In genomic region chr19:35901055-35901644, GRCh38 we compare ENCODE assay signal across 9 cellular contexts. TPM values are rescaled to one million over a fixed set of nuclear protein-coding genes. Genes with fewer than 3 reads are reported as not detected.
DNase-seq lines count a peak whose midpoint lies in the region; TF ChIP-seq lines count a peak whose summit lies in the region.
"Had no signal": no experiment of that assay in that cellular context is flagged by ENCODE, and none has a peak within 500 bp of the region (broad histone marks: within the 10 kb centered on the region; RNA-seq: fewer than 3 reads in every experiment).

No MANE protein-coding gene starts in this region.

- no peaks in the 10 kb centered on the region for H3K9me3 Mint-ChIP-seq in endodermal cell

- peaks cover 16% of the 10 kb centered on the region for H3K4me1 Mint-ChIP-seq in endodermal cell

- H4K20me1 ChIP-seq in PC-9 (ENCODE audit: insufficient read depth) = no peaks in the 10 kb centered on the region

- H3K27me3 ChIP-seq in PC-9 (ENCODE audit: insufficient read depth, low read depth) = no peaks in the 10 kb centered on the region
- no peaks in the 10 kb centered on the region for H3K27me3 ChIP-seq in endodermal cell (ENCODE audit: control insufficient read depth, insufficient read depth, low read length, poor library complexity, severe bottlenecking)
- no peaks in the 10 kb centered on the region for H3K27me3 ChIP-seq in ovary
- no peaks in the 10 kb centered on the region for H3K27me3 ChIP-seq in testis
- H3K27me3 ChIP-seq: pancreas had no signal

- peaks cover 13% of the 10 kb centered on the region for H3F3A ChIP-seq in PC-9 (ENCODE audit: insufficient read depth, low read depth)

- WGBS in endodermal cell (ENCODE audit: insufficient coverage in 1 of 2, insufficient read length in 1 of 2), 2 experiments = 60 to 89% methylated on average over 2 of the region's 2 CpGs
- 64 to 70% (median 67%) methylated on average over 2 of the region's 2 CpGs for WGBS in ovary, 3 donors
- WGBS in testis, 2 donors = 66 to 81% methylated on average over 2 of the region's 2 CpGs

- H3K36me3 ChIP-seq in ES-I3 (ENCODE audit: insufficient read depth, low read length) = no peaks in the 10 kb centered on the region
- peaks cover 10% of the 10 kb centered on the region; the same call in 1 of the 2 replicates for H3K36me3 ChIP-seq in PC-9 (ENCODE audit: low read depth)
- peaks cover 23% of the 10 kb centered on the region for H3K36me3 ChIP-seq in endodermal cell (ENCODE audit: control insufficient read depth, insufficient read depth, low read length)
- H3K36me3 ChIP-seq in ovary = no peaks in the 10 kb centered on the region
- H3K36me3 ChIP-seq in testis (ENCODE audit: low read depth, missing control alignments) = no peaks in the 10 kb centered on the region

- intact Hi-C loops in PC-9 (cut with micrococcal nuclease; ENCODE audit: unreplicated experiment) = loop anchor here (10.0 kb wide), 1 partner anchor 156 kb away; the partner anchor contains the start of genes IGFLR1, LIN37, PSENEN and U2AF1L4
- intact Hi-C loops in ovary (cut with DNase I) = no loop called here
- intact Hi-C loops in testis (cut with DNase I; ENCODE audit: low total_unique reads) = no loop called here

- TF ChIP-seq CTCF in PC-9 (conservative IDR thresholded peaks at IDR 0.05) (no peak), endodermal cell (conservative IDR thresholded peaks at IDR 0.05) (no peak), ovary (IDR thresholded peaks at IDR 0.05) (no peak), testis (IDR thresholded peaks at IDR 0.05) (no peak)

- no peak for TF ChIP-seq EP300 in ovary (IDR thresholded peaks at IDR 0.05)

- DNase-seq in PC-9 = peak; percentile 27 to 65
- DNase-seq in endodermal cell = no peak
- no peak for DNase-seq in ovary
- DNase-seq in testis = no peak
- DNase-seq in NCI-H526 (lab: John Stamatoyannopoulos, UW) = no peak
- no peak for DNase-seq in NCI-H187 (lab: John Stamatoyannopoulos, UW)
- DNase-seq in NCI-H69 (lab: John Stamatoyannopoulos, UW) = no peak

- H3K27me3 Mint-ChIP-seq in endodermal cell (ENCODE audit: insufficient read depth) = peaks cover 14% of the 10 kb centered on the region

- peak overlapping the region; percentile 92; the same call in 1 of the 2 replicates for H2AFZ ChIP-seq in PC-9

- POLR2A ChIA-PET in PC-9 (lab: Charles Lee; ENCODE audit: unreplicated experiment) = interaction anchor here (0.6 to 0.9 kb wide), 5 partner anchors 9 to 314 kb away, joined by 3 to 7 read pairs (median 4); partner anchors contain the start of genes ZNF146 and ZNF565

- no peaks in the 10 kb centered on the region for H3K9me2 ChIP-seq in PC-9 (ENCODE audit: insufficient read depth)

- H3K27ac Mint-ChIP-seq in endodermal cell = peak overlapping the region; percentile 76

- H3K9me3 ChIP-seq in ES-I3 (ENCODE audit: control insufficient read depth, insufficient read depth, low read length) (no peaks in the 10 kb centered on the region), PC-9 (ENCODE audit: insufficient read depth, low read depth) (no peaks in the 10 kb centered on the region), endodermal cell (ENCODE audit: control insufficient read depth, low read length) (no peaks in the 10 kb centered on the region), ovary (no peaks in the 10 kb centered on the region), testis (no peaks in the 10 kb centered on the region)
- H3K9me3 ChIP-seq: pancreas had no signal

- no peak for TF ChIP-seq POLR2A in ovary (IDR thresholded peaks at IDR 0.05)
- TF ChIP-seq POLR2A in testis (IDR thresholded peaks at IDR 0.05) = no peak

- peaks cover 16% of the 10 kb centered on the region for H3K79me2 ChIP-seq in PC-9 (ENCODE audit: low read depth)

- no peak overlapping the region for H3K27ac ChIP-seq in PC-9
- H3K27ac ChIP-seq in endodermal cell (ENCODE audit: low read depth, low read length) = no peak overlapping the region
- H3K27ac ChIP-seq in ovary = peak overlapping the region in 1 of 2 donors; percentile 31
- peak overlapping the region in 1 of 2 donors; percentile 12 for H3K27ac ChIP-seq in testis

- peak overlapping the region; percentile 87 for H3K4me2 ChIP-seq in PC-9

- peak overlapping the region; percentile 94; the same call in 1 of the 2 replicates for H3K9ac ChIP-seq in ES-I3 (ENCODE audit: low read depth, low read length)
- no peak overlapping the region for H3K9ac ChIP-seq in endodermal cell (ENCODE audit: extremely low read depth, low read length, poor library complexity, severe bottlenecking)

- H3K4me1 ChIP-seq in ES-I3 (ENCODE audit: insufficient read depth, low read length) = peaks cover 17% of the 10 kb centered on the region
- H3K4me1 ChIP-seq in PC-9 (replicated peaks; ENCODE audit: insufficient read depth) = peaks cover 8% of the 10 kb centered on the region; the same call in 1 of the 2 replicates
- no peaks in the 10 kb centered on the region for H3K4me1 ChIP-seq in endodermal cell (ENCODE audit: control insufficient read depth, insufficient read depth, low read length)
- H3K4me1 ChIP-seq in ovary (ENCODE audit: insufficient read depth) = peaks cover 4% of the 10 kb centered on the region
- peaks cover 7% of the 10 kb centered on the region for H3K4me1 ChIP-seq in testis

- CTCF ChIA-PET in PC-9 (lab: Charles Lee) = no interaction called here

- H3K36me3 Mint-ChIP-seq in endodermal cell (ENCODE audit: low read depth) = peaks cover 10% of the 10 kb centered on the region

- H3K4me3 ChIP-seq in PC-9 (peak overlapping the region; percentile 79; the same call in 1 of the 2 replicates), endodermal cell (ENCODE audit: low read length) (peak overlapping the region; percentile 90), ovary (peak overlapping the region; percentile 51), testis (no peak overlapping the region)

- no TSS peak for BruUV-seq in PC-9 (replicated peaks; lab: Mats Ljungman, UMichigan)

- H3K4me3 Mint-ChIP-seq in endodermal cell = peak overlapping the region; percentile 88

RNA-seq across cellular contexts. Expression of gene NFKBID, which starts 0.8 kb away (rescaled TPM):
- 15.7 and 27.5 TPM in 2 replicates for total RNA-seq in PC-9 (2021)
- total RNA-seq in endodermal cell = 10 to 100 TPM; 20.8 to 24.4 TPM
- polyA plus RNA-seq in endodermal cell (2013, experiment 1 of 2) = 7.1 TPM
- 5.4 TPM for polyA plus RNA-seq in endodermal cell (2013, experiment 2 of 2)
- total RNA-seq in ovary = 10 to 100 TPM; 10.4 to 23.7 (median 14.6) TPM
- 1 to 10 TPM; 4.8 to 5.0 TPM for polyA plus RNA-seq in ovary
- total RNA-seq in testis = 1 to 10 TPM; 3.8 to 6.0 TPM
- polyA plus RNA-seq in testis (ENCODE audit: insufficient read depth, low read depth, low replicate concordance) = 2.8 TPM

RNA-seq across cellular contexts. Expression of gene HCST, which starts 1.2 kb away (rescaled TPM):
- total RNA-seq in PC-9 (2021) (1.8 and 2.6 TPM in 2 replicates), endodermal cell (1 to 10 TPM; 1.3 to 1.5 TPM), ovary (1 to 10 TPM in 6 of 7 donors, under 1 TPM in 1; 0.92 to 6.3 (median 5.5) TPM), testis (1 to 10 TPM in 1 of 2 donors, under 1 TPM in 1; 0.87 to 3.5 TPM)
- not detected for polyA plus RNA-seq in endodermal cell (2013, experiment 1 of 2)
- polyA plus RNA-seq in endodermal cell (2013, experiment 2 of 2) = not detected
- polyA plus RNA-seq in ovary (1 to 10 TPM; 8.5 to 9.2 TPM), testis (ENCODE audit: insufficient read depth, low read depth, low replicate concordance) (16.8 TPM)

RNA-seq across cellular contexts. Expression of gene TYROBP, which starts 6.9 kb away (rescaled TPM):
- not detected in 2 replicates for total RNA-seq in PC-9 (2021)
- not detected for total RNA-seq in endodermal cell
- 0.64 TPM for polyA plus RNA-seq in endodermal cell (2013, experiment 1 of 2)
- not detected for polyA plus RNA-seq in endodermal cell (2013, experiment 2 of 2)
- 10 to 100 TPM in 6 of 7 donors, 1 to 10 TPM in 1; 9.2 to 41.5 (median 31.4) TPM for total RNA-seq in ovary
- polyA plus RNA-seq in ovary = 100 to 1,000 TPM in 1 of 2 donors, 10 to 100 TPM in 1; 55.1 to 135 TPM
- total RNA-seq in testis = 10 to 100 TPM in 1 of 2 donors, 1 to 10 TPM in 1; 2.9 to 21.7 TPM
- 77.5 TPM for polyA plus RNA-seq in testis (ENCODE audit: insufficient read depth, low read depth, low replicate concordance)

RNA-seq across cellular contexts. Expression of gene APLP1, which starts 32.8 kb away (rescaled TPM):
- total RNA-seq in PC-9 (2021) (2.0 and 2.1 TPM in 2 replicates), endodermal cell (10 to 100 TPM in 1 of 2 donors, 1 to 10 TPM in 1; 4.1 to 10.6 TPM), ovary (10 to 100 TPM in 1 of 7 donors, 1 to 10 TPM in 3, under 1 TPM in 3; 0.55 to 10.1 (median 1.5) TPM), testis (10 to 100 TPM; 45.7 to 54.3 TPM)
- polyA plus RNA-seq in endodermal cell (2013, experiment 1 of 2) = 395 TPM
- 360 TPM for polyA plus RNA-seq in endodermal cell (2013, experiment 2 of 2)
- polyA plus RNA-seq in ovary (1 to 10 TPM; 1.6 to 3.0 TPM), testis (ENCODE audit: insufficient read depth, low read depth, low replicate concordance) (37.9 TPM)

RNA-seq across cellular contexts. Expression of gene LRFN3, which starts 35.0 kb away (rescaled TPM):
- 10.5 and 14.7 TPM in 2 replicates for total RNA-seq in PC-9 (2021)
- total RNA-seq in endodermal cell = 10 to 100 TPM; 18.7 to 24.3 TPM
- 29.1 TPM for polyA plus RNA-seq in endodermal cell (2013, experiment 1 of 2)
- polyA plus RNA-seq in endodermal cell (2013, experiment 2 of 2) = 28.9 TPM
- 10 to 100 TPM; 10.6 to 31.2 (median 21.9) TPM for total RNA-seq in ovary
- 10 to 100 TPM in 1 of 2 donors, 1 to 10 TPM in 1; 6.4 to 13.4 TPM for polyA plus RNA-seq in ovary
- 10 to 100 TPM; 27.6 to 31.7 TPM for total RNA-seq in testis
- polyA plus RNA-seq in testis (ENCODE audit: insufficient read depth, low read depth, low replicate concordance) = 12.7 TPM

Comparison
In these comparisons a context has a peak if more than half of its experiments do, and no peak if none do; other contexts are left out.
1. DNase-seq: peak in PC-9 (2 of 2); none in endodermal cell (single experiment), ovary (0 of 5), testis (single experiment), NCI-H526 (0 of 2), NCI-H187 (0 of 2) and NCI-H69 (single experiment).
2. H3K4me3 ChIP-seq: peak in PC-9 (single experiment), endodermal cell (single experiment) and ovary (single experiment); none in testis (0 of 2).